ENCODE assay signal across 13 cellular contexts in the genomic region with DNA sequence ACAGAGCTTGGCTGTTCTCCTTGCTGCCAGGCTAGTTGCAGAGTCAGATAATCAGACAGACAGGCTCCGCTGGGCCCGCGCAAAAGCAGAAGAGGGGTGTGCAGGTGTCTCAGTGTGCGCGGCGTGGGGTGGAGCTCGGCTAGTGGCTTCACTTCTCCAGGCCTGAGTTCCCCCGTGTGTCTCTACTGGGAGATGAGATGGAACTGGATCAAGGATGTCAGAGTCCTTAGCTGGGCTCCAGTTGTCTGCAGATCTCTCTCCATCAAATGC. TPM values are rescaled to one million over a fixed set of nuclear protein-coding genes. Genes with fewer than 3 reads are reported as not detected.
"Had no signal": no experiment of that assay in that cellular context is flagged by ENCODE, and none has a peak within 500 bp of the region (broad histone marks: within the 10 kb centered on the region; RNA-seq: fewer than 3 reads in every experiment).

No MANE protein-coding gene starts in this region.

- DNase-seq: activated CD4-positive, alpha-beta memory T cell treated with anti-CD3 and anti-CD28 coated beads for 36 hours; activated naive CD4-positive, alpha-beta T cell treated with anti-CD3 and anti-CD28 coated beads, Interleukin-2, amount 10 ng/mL, durations not matched to agents 7 days and 5 days; activated T-cell treated with anti-CD3 and anti-CD28 coated beads, Interleukin-2, amount 50 U/mL, for 24 hours; hypothalamus; stimulated activated CD4-positive, alpha-beta T cell treated with anti-CD3 and anti-CD28 coated beads, Interleukin-15, amount 100 ng/mL, for 24 hours; stimulated activated CD4-positive, alpha-beta T cell treated with anti-CD3 and anti-CD28 coated beads, Interleukin-4, amount 100 ng/mL, for 1 hour; stimulated activated naive CD4-positive, alpha-beta T cell; T1000; trophoblast cell had no signal

- H3K4me1 Mint-ChIP-seq: activated naive CD4-positive, alpha-beta T cell treated with anti-CD3 and anti-CD28 coated beads, Interleukin-2, amount 10 ng/mL, durations not matched to agents 7 days and 5 days; neural crest cell had no signal

- ATAC-seq: pancreas had no signal

- H3K4me1 ChIP-seq: pancreas had no signal

- H3K27me3 ChIP-seq: esophagus muscularis mucosa, pancreas had no signal

- H3K27ac ChIP-seq: esophagus muscularis mucosa, pancreas had no signal

- H3K9me3 ChIP-seq: esophagus muscularis mucosa, pancreas had no signal

- H3K27me3 Mint-ChIP-seq: activated CD4-positive, alpha-beta memory T cell treated with anti-CD3 and anti-CD28 coated beads for 36 hours; activated naive CD4-positive, alpha-beta T cell treated with anti-CD3 and anti-CD28 coated beads, Interleukin-2, amount 10 ng/mL, durations not matched to agents 7 days and 5 days; activated T-cell treated with anti-CD3 and anti-CD28 coated beads, Interleukin-2, amount 50 U/mL, for 24 hours had no signal

- H3K4me3 Mint-ChIP-seq: activated CD4-positive, alpha-beta memory T cell treated with anti-CD3 and anti-CD28 coated beads for 36 hours; activated naive CD4-positive, alpha-beta T cell treated with anti-CD3 and anti-CD28 coated beads, Interleukin-2, amount 10 ng/mL, durations not matched to agents 7 days and 5 days; activated T-cell treated with anti-CD3 and anti-CD28 coated beads, Interleukin-2, amount 50 U/mL, for 24 hours; neural crest cell had no signal

- H3K36me3 ChIP-seq: pancreas had no signal

- H3K36me3 Mint-ChIP-seq: activated CD4-positive, alpha-beta memory T cell treated with anti-CD3 and anti-CD28 coated beads for 36 hours; activated naive CD4-positive, alpha-beta T cell treated with anti-CD3 and anti-CD28 coated beads, Interleukin-2, amount 10 ng/mL, durations not matched to agents 7 days and 5 days had no signal

- H3K27ac Mint-ChIP-seq: activated CD4-positive, alpha-beta memory T cell treated with anti-CD3 and anti-CD28 coated beads for 36 hours; activated naive CD4-positive, alpha-beta T cell treated with anti-CD3 and anti-CD28 coated beads, Interleukin-2, amount 10 ng/mL, durations not matched to agents 7 days and 5 days; activated T-cell treated with anti-CD3 and anti-CD28 coated beads, Interleukin-2, amount 50 U/mL, for 24 hours had no signal

- H3K4me3 ChIP-seq: esophagus muscularis mucosa, lung, pancreas had no signal

- H3K9me3 Mint-ChIP-seq: activated CD4-positive, alpha-beta memory T cell treated with anti-CD3 and anti-CD28 coated beads for 36 hours; activated T-cell treated with anti-CD3 and anti-CD28 coated beads, Interleukin-2, amount 50 U/mL, for 24 hours had no signal

RNA-seq across cellular contexts. Expression of gene HTRA3, which starts 21.1 kb away (rescaled TPM):
- total RNA-seq: activated CD4-positive, alpha-beta memory T cell treated with anti-CD3 and anti-CD28 coated beads for 36 hours had no signal
